8 cellular contexts compared by ENCODE assay signal in genomic region chr5:91382530-91383026, GRCh38. TPM values are rescaled to one million over a fixed set of nuclear protein-coding genes. Genes with fewer than 3 reads are reported as not detected.
A peak's percentile ranks its signal among the peaks of the same experiment; 100 is the strongest.
DNase-seq lines count a peak whose midpoint lies in the region; ATAC-seq and TF ChIP-seq lines count a peak whose summit lies in the region.

No MANE protein-coding gene starts in this region.

- H3K4ac ChIP-seq in trophoblast cell (ENCODE audit: low read depth, low read length), result no peak overlapping the region

- H3K4me2 ChIP-seq in trophoblast cell (ENCODE audit: low read length), result peak overlapping the region; percentile 85

- H3K9me3 ChIP-seq in trophoblast cell (ENCODE audit: insufficient read depth, low read depth, low read length), result no peaks in the 10 kb centered on the region

- no peak overlapping the region for H2BK5ac ChIP-seq in trophoblast cell (ENCODE audit: low read depth, low read length, poor library complexity)

- ATAC-seq in Right ventricle myocardium superior (ENCODE audit: poor library complexity), result peak; percentile 13
- no peak for ATAC-seq in GM19455 (IDR thresholded peaks at IDR 0.05; ENCODE audit: unreplicated experiment)

- H3K9ac ChIP-seq in trophoblast cell (ENCODE audit: low read length), result peak overlapping the region; percentile 77

- peaks cover 5% of the 10 kb centered on the region for H3K4me1 Mint-ChIP-seq in glutamatergic neuron (ENCODE audit: low read depth, unreplicated experiment)

- no peak overlapping the region for H2AFZ ChIP-seq in trophoblast cell (ENCODE audit: insufficient read depth, low read length, poor library complexity)

- H3K27me3 Mint-ChIP-seq in glutamatergic neuron (ENCODE audit: unreplicated experiment), result peaks cover 27% of the 10 kb centered on the region

- no peaks in the 10 kb centered on the region for H3K36me3 ChIP-seq in trophoblast cell (ENCODE audit: control insufficient read depth in 1 of 2, insufficient read depth in 2 of 2, low read length in 2 of 2)

- H4K12ac ChIP-seq in trophoblast cell (ENCODE audit: low read depth, low read length), result no peak overlapping the region

- H4K91ac ChIP-seq in trophoblast cell (ENCODE audit: low read depth, low read length), result no peak overlapping the region

- H2BK120ac ChIP-seq in trophoblast cell (ENCODE audit: insufficient read depth, low read length, poor library complexity), result no peak overlapping the region

- no peak overlapping the region for H4K8ac ChIP-seq in trophoblast cell (ENCODE audit: low read depth, low read length)

- no peak overlapping the region for H3K14ac ChIP-seq in trophoblast cell (ENCODE audit: low read length)

- H3K79me1 ChIP-seq in trophoblast cell (ENCODE audit: low read length), result peaks cover 10% of the 10 kb centered on the region

- intact Hi-C loops in Right ventricle myocardium superior (cut with DNase I) (loop anchor here (5.0 kb wide), 1 partner anchor 155 kb away; no protein-coding TSS in a partner anchor), cardiac septum (cut with DNase I) (loop anchor here (2.0 to 5.0 kb wide), 3 partner anchors 70 to 505 kb away; no protein-coding TSS in a partner anchor)

- H3K27ac Mint-ChIP-seq in glutamatergic neuron (ENCODE audit: unreplicated experiment), result peak overlapping the region; percentile 100

- H3K79me2 ChIP-seq in trophoblast cell (ENCODE audit: control insufficient read depth, insufficient read depth, low read length, poor library complexity), result peaks cover 7% of the 10 kb centered on the region

- WGBS in trophoblast cell (ENCODE audit: extremely low coverage, insufficient coverage, insufficient read length), result no CpG with 5 or more reads among the region's 14 CpGs

- peak overlapping the region; percentile 67 for H3K4me3 ChIP-seq in trophoblast cell (ENCODE audit: low read depth, low read length)

- TF ChIP-seq CTCF in glutamatergic neuron (IDR thresholded peaks at IDR 0.05; ENCODE audit: partially characterized antibody, unreplicated experiment), result no peak

- peaks cover 27% of the 10 kb centered on the region for H3K9me3 Mint-ChIP-seq in glutamatergic neuron (ENCODE audit: unreplicated experiment)

- DNase-seq in Right ventricle myocardium superior, result peak; percentile 43
- no peak for DNase-seq in cardiac septum (ENCODE audit: low spot score)
- DNase-seq in NCI-H774 (lab: John Stamatoyannopoulos, UW), result peak; percentile 23
- DNase-seq in activated naive CD4-positive, alpha-beta T cell treated with Interleukin-2 at 50 U/mL for 16 hours, result peak; percentile 33
- no peak for DNase-seq in glutamatergic neuron
- DNase-seq in trophoblast cell, result peak; percentile 18 to 58
- no peak for DNase-seq in HuH-7.5 (ENCODE audit: low spot score)

- H3K27me3 ChIP-seq in trophoblast cell (ENCODE audit: insufficient read depth, low read length), result no peaks in the 10 kb centered on the region

- H3K27ac ChIP-seq in trophoblast cell (ENCODE audit: low read depth, low read length), result peak overlapping the region; percentile 71

- no peak overlapping the region for H2AK5ac ChIP-seq in trophoblast cell (ENCODE audit: low read length)

- no peak overlapping the region for H3K23ac ChIP-seq in trophoblast cell (ENCODE audit: low read length)

- no peak overlapping the region for H3K18ac ChIP-seq in trophoblast cell (ENCODE audit: low read length)

- H3K4me3 Mint-ChIP-seq in glutamatergic neuron (ENCODE audit: unreplicated experiment), result peak overlapping the region; percentile 100

- no peaks in the 10 kb centered on the region for H3K36me3 Mint-ChIP-seq in glutamatergic neuron (ENCODE audit: unreplicated experiment)

- no peaks in the 10 kb centered on the region for H3K4me1 ChIP-seq in trophoblast cell (ENCODE audit: control insufficient read depth in 1 of 2, insufficient read depth in 2 of 2, low read length in 2 of 2)

- no peak overlapping the region for H2BK12ac ChIP-seq in trophoblast cell (ENCODE audit: low read length)

RNA-seq across cellular contexts. Expression of gene ARRDC3, which starts 0.5 kb away (rescaled TPM):
- total RNA-seq in Right ventricle myocardium superior (17.3 TPM), cardiac septum (20.1 TPM), glutamatergic neuron (ENCODE audit: unreplicated experiment) (109 TPM)
- polyA plus RNA-seq in trophoblast cell (2013), result 40.6 and 42.0 TPM in 2 replicates

Comparison
In these comparisons a context has a peak if more than half of its experiments do, and no peak if none do; other contexts are left out.
1. DNase-seq: peak in Right ventricle myocardium superior (single experiment), NCI-H774 (single experiment), activated naive CD4-positive, alpha-beta T cell treated with Interleukin-2 at 50 U/mL for 16 hours (single experiment) and trophoblast cell (2 of 2); none in cardiac septum (single experiment), glutamatergic neuron (single experiment) and HuH-7.5 (single experiment).